ENCODE assay signal across 8 cellular contexts in genomic region chr4:7803992-7804758, GRCh38.
A peak's percentile ranks its signal among the peaks of the same experiment; 100 is the strongest.
DNase-seq lines count a peak whose midpoint lies in the region; ATAC-seq and TF ChIP-seq lines count a peak whose summit lies in the region.

No MANE protein-coding gene starts in this region.

- no peak overlapping the region for H3K4me3 ChIP-seq in DOHH2 (ENCODE audit: low read length)
- H3K4me3 ChIP-seq in epithelial cell of proximal tubule (ENCODE audit: low read depth, low read length) = no peak overlapping the region
- no peak overlapping the region for H3K4me3 ChIP-seq in mucosa of stomach (ENCODE audit: low read length)

- H3K4me2 ChIP-seq in DOHH2 (ENCODE audit: low read length) = no peak overlapping the region

- peak; percentile 47 for DNase-seq in NOMO-1 treated with DMSO at 0.1 percent for 48 hours (lab: John Stamatoyannopoulos, UW; ENCODE audit: unreplicated experiment)
- peak; percentile 83 for DNase-seq in activated CD8-positive, alpha-beta memory T cell treated with anti-CD3 and anti-CD28 coated beads, Interleukin-2, amount 50 U/mL, for 4 hours
- no peak for DNase-seq in epithelial cell of proximal tubule (ENCODE audit: low read depth)
- peak; percentile 60 to 76 for DNase-seq in stimulated activated CD8-positive, alpha-beta memory T cell treated with anti-CD3 and anti-CD28 coated beads, Interleukin-7, amount 100 ng/mL, for 1 hour (ENCODE audit: low read depth in 2 of 2)

- no peaks in the 10 kb centered on the region for H4K20me1 ChIP-seq in DOHH2 (ENCODE audit: control insufficient read depth, insufficient read depth, low read depth, low read length)

- H3K9ac ChIP-seq in mucosa of stomach (ENCODE audit: low read length) = peak overlapping the region; percentile 44

- H3K9me3 ChIP-seq in DOHH2 (ENCODE audit: control insufficient read depth, insufficient read depth, low read length) (no peaks in the 10 kb centered on the region), mucosa of stomach (ENCODE audit: control insufficient read depth, low read length) (no peaks in the 10 kb centered on the region)

- H3K4me1 ChIP-seq in DOHH2 (ENCODE audit: control insufficient read depth, low read length) (peaks cover 27% of the 10 kb centered on the region), mucosa of stomach (ENCODE audit: control insufficient read depth, insufficient read depth, low read length) (peaks cover 39% of the 10 kb centered on the region)

- no peaks in the 10 kb centered on the region for H3F3A ChIP-seq in DOHH2 (ENCODE audit: control insufficient read depth, insufficient read depth)

- TF ChIP-seq CTCF in DOHH2 (IDR thresholded peaks at IDR 0.05; ENCODE audit: low read depth, low read length, poor library complexity, severe bottlenecking) (peak; percentile 97), epithelial cell of proximal tubule (conservative IDR thresholded peaks at IDR 0.05; ENCODE audit: low read depth, low read length) (peak; percentile 99)

- ATAC-seq in HG02798 (IDR thresholded peaks at IDR 0.05; ENCODE audit: poor library complexity, unreplicated experiment) = peak; percentile 65
- no peak for ATAC-seq in GM18519 (IDR thresholded peaks at IDR 0.05; ENCODE audit: low FRiP score, unreplicated experiment)

- H3K79me2 ChIP-seq in DOHH2 (ENCODE audit: control insufficient read depth, low read length) = no peaks in the 10 kb centered on the region

- H3K9me2 ChIP-seq in DOHH2 (replicated peaks; ENCODE audit: control insufficient read depth, low read length) = no peaks in the 10 kb centered on the region

- H3K27ac ChIP-seq in DOHH2 (ENCODE audit: low read depth, low read length) = no peak overlapping the region

- peaks cover 7% of the 10 kb centered on the region; the same call in 1 of the 2 replicates for H3K27me3 ChIP-seq in DOHH2 (ENCODE audit: control insufficient read depth, low read length)
- H3K27me3 ChIP-seq in mucosa of stomach (ENCODE audit: control insufficient read depth, insufficient read depth, low read length) = no peaks in the 10 kb centered on the region

- H3K36me3 ChIP-seq in DOHH2 (ENCODE audit: control insufficient read depth, low read length) (no peaks in the 10 kb centered on the region), mucosa of stomach (ENCODE audit: control insufficient read depth, insufficient read depth, low read length) (peaks cover 6% of the 10 kb centered on the region)
